In genomic region chr14:91996951-91997371, GRCh38 we compare ENCODE assay signal across 1 cellular context.
A peak's percentile ranks its signal among the peaks of the same experiment; 100 is the strongest.
TF ChIP-seq lines count a peak whose summit lies in the region.

No MANE protein-coding gene starts in this region.

TF ChIP-seq in HepG2, 621 proteins besides CTCF, POLR2A, EP300 and RAD21:
- TF ChIP-seq ZNF224 (CRISPR knock-in tag; IDR thresholded peaks at IDR 0.05) (no peak), ZNF672 (CRISPR knock-in tag; IDR thresholded peaks at IDR 0.05) (no peak), LCORL (IDR thresholded peaks at IDR 0.05) (no peak), LCORL (CRISPR knock-in tag; IDR thresholded peaks at IDR 0.05) (no peak), SMC3 (IDR thresholded peaks at IDR 0.05; ENCODE audit: low read length) (peak; percentile 49), STAG1 (CRISPR knock-in tag; IDR thresholded peaks at IDR 0.05) (peak; percentile 57)
